In genomic region chr6:43052225-43052841, GRCh38 we compare ENCODE assay signal across 8 cellular contexts. TPM values are rescaled to one million over a fixed set of nuclear protein-coding genes. Genes with fewer than 3 reads are reported as not detected.
A peak's percentile ranks its signal among the peaks of the same experiment; 100 is the strongest.
DNase-seq lines count a peak whose midpoint lies in the region; ATAC-seq and TF ChIP-seq lines count a peak whose summit lies in the region.

No MANE protein-coding gene starts in this region.

- H3K4me3 ChIP-seq in DOHH2 (ENCODE audit: low read length): peak overlapping the region; percentile 80
- H3K4me3 ChIP-seq in RWPE2 (ENCODE audit: severe bottlenecking): no peak overlapping the region
- peak overlapping the region in 2 of 4 donors; percentile 77 to 95 for H3K4me3 ChIP-seq in esophagus squamous epithelium
- peak overlapping the region; percentile 90 for H3K4me3 ChIP-seq in rectal smooth muscle tissue (ENCODE audit: low read length)

- H3K27ac ChIP-seq in DOHH2 (ENCODE audit: low read depth, low read length): no peak overlapping the region
- peak overlapping the region; percentile 77 for H3K27ac ChIP-seq in RWPE2 (ENCODE audit: poor library complexity, severe bottlenecking)
- peak overlapping the region in 3 of 4 donors; percentile 95 to 97 (median 96) for H3K27ac ChIP-seq in esophagus squamous epithelium
- peak overlapping the region; percentile 83 for H3K27ac ChIP-seq in rectal smooth muscle tissue (ENCODE audit: low read depth, low read length)

- no peak overlapping the region for H3K9ac ChIP-seq in rectal smooth muscle tissue (ENCODE audit: low read length)

- H4K20me1 ChIP-seq in DOHH2 (ENCODE audit: control insufficient read depth, insufficient read depth, low read depth, low read length): no peaks in the 10 kb centered on the region

- peaks cover 9% of the 10 kb centered on the region for H3F3A ChIP-seq in DOHH2 (ENCODE audit: control insufficient read depth, insufficient read depth)

- intact Hi-C loops in esophagus squamous epithelium (cut with DNase I): no loop called here

- peaks cover 9% of the 10 kb centered on the region for H3K79me2 ChIP-seq in DOHH2 (ENCODE audit: control insufficient read depth, low read length)

- H3K27me3 ChIP-seq in DOHH2 (ENCODE audit: control insufficient read depth, low read length) (no peaks in the 10 kb centered on the region), RWPE2 (ENCODE audit: insufficient read depth, poor library complexity, severe bottlenecking) (no peaks in the 10 kb centered on the region), esophagus squamous epithelium (no peaks in the 10 kb centered on the region), rectal smooth muscle tissue (ENCODE audit: control insufficient read depth, insufficient read depth, low read length) (no peaks in the 10 kb centered on the region)

- no peaks in the 10 kb centered on the region for H3K9me3 ChIP-seq in DOHH2 (ENCODE audit: control insufficient read depth, insufficient read depth, low read length)
- no peaks in the 10 kb centered on the region for H3K9me3 ChIP-seq in RWPE2 (ENCODE audit: severe bottlenecking)
- no peaks in the 10 kb centered on the region for H3K9me3 ChIP-seq in esophagus squamous epithelium

- no peak for ATAC-seq in RWPE2 (ENCODE audit: low read depth)

- H3K9me2 ChIP-seq in DOHH2 (replicated peaks; ENCODE audit: control insufficient read depth, low read length): no peaks in the 10 kb centered on the region

- H3K36me3 ChIP-seq in DOHH2 (ENCODE audit: control insufficient read depth, low read length) (peaks cover 16% of the 10 kb centered on the region), RWPE2 (ENCODE audit: low read depth) (peaks cover 61% of the 10 kb centered on the region), esophagus squamous epithelium (peaks cover 4 to 60% (median 8%) of the 10 kb centered on the region in 3 donors), rectal smooth muscle tissue (ENCODE audit: control insufficient read depth, insufficient read depth, low read length) (peaks cover 17% of the 10 kb centered on the region)

- H3K4me1 ChIP-seq in DOHH2 (ENCODE audit: control insufficient read depth, low read length): peaks cover 15% of the 10 kb centered on the region
- peaks cover 5% of the 10 kb centered on the region for H3K4me1 ChIP-seq in RWPE2 (ENCODE audit: insufficient read depth, poor library complexity, severe bottlenecking)
- peaks cover 0 to 33% (median 14%) of the 10 kb centered on the region in 3 donors for H3K4me1 ChIP-seq in esophagus squamous epithelium
- H3K4me1 ChIP-seq in rectal smooth muscle tissue (ENCODE audit: control insufficient read depth, insufficient read depth, low read length): peaks cover 6% of the 10 kb centered on the region

- WGBS in esophagus squamous epithelium, 2 donors: 82 to 84% methylated on average over 2 to 6 of the region's 19 CpGs

- no peak for TF ChIP-seq CTCF in DOHH2 (IDR thresholded peaks at IDR 0.05; ENCODE audit: low read depth, low read length, poor library complexity, severe bottlenecking)
- TF ChIP-seq CTCF in RWPE2 (IDR thresholded peaks at IDR 0.05; ENCODE audit: poor library complexity, severe bottlenecking): no peak
- no peak for TF ChIP-seq CTCF in esophagus squamous epithelium (IDR thresholded peaks at IDR 0.05)

- TF ChIP-seq POLR2A in esophagus squamous epithelium (IDR thresholded peaks at IDR 0.05): no peak

- DNase-seq in RWPE2 (ENCODE audit: low spot score): no peak
- DNase-seq in esophagus squamous epithelium (lab: John Stamatoyannopoulos, UW): no peak
- DNase-seq in UCSD-AML1 (lab: John Stamatoyannopoulos, UW; ENCODE audit: unreplicated experiment): no peak
- no peak for DNase-seq in 8988T
- DNase-seq in NK-92 treated with Interleukin-12 subunit alpha and Interleukin-12 subunit beta, amount 100 ng/mL, for 24 hours (lab: John Stamatoyannopoulos, UW): no peak
- DNase-seq in DMS79 treated with DMSO at 0.1 percent for 48 hours (lab: John Stamatoyannopoulos, UW): no peak

- H3K4me2 ChIP-seq in DOHH2 (ENCODE audit: low read length): peak overlapping the region; percentile 81

RNA-seq across cellular contexts. Expression of gene CUL7, which starts 1.3 kb away (rescaled TPM):
- 10 to 100 TPM in 1 of 4 donors, 1 to 10 TPM in 3; 6.5 to 10.8 (median 8.0) TPM for total RNA-seq in esophagus squamous epithelium

RNA-seq across cellular contexts. Expression of gene MRPL2, which starts 6.9 kb away (rescaled TPM):
- total RNA-seq in esophagus squamous epithelium: 10 to 100 TPM; 23.3 to 29.1 (median 24.5) TPM

RNA-seq across cellular contexts. Expression of gene KLC4, which starts 7.1 kb away (rescaled TPM):
- total RNA-seq in esophagus squamous epithelium: 10 to 100 TPM in 2 of 4 donors, 1 to 10 TPM in 2; 4.5 to 15.8 (median 9.4) TPM

RNA-seq across cellular contexts. Expression of gene PTK7, which starts 23.8 kb away (rescaled TPM):
- total RNA-seq in esophagus squamous epithelium: 10 to 100 TPM; 30.6 to 44.1 (median 36.7) TPM

RNA-seq across cellular contexts. Expression of gene RRP36, which starts 30.9 kb away (rescaled TPM):
- 10 to 100 TPM; 52.5 to 66.4 (median 65.4) TPM for total RNA-seq in esophagus squamous epithelium
